ENCODE assay signal across 15 cellular contexts in genomic region chr20:7207186-7207585, GRCh38.
"Had no signal": no experiment of that assay in that cellular context is flagged by ENCODE, and none has a peak within 500 bp of the region (broad histone marks: within the 10 kb centered on the region; RNA-seq: fewer than 3 reads in every experiment).

No MANE protein-coding gene starts in this region.

- H3K9me3 ChIP-seq: adrenal gland, body of pancreas, esophagus muscularis mucosa, tibial artery had no signal

- ATAC-seq: body of pancreas, left lobe of liver, right cardiac atrium had no signal

- H3K27ac ChIP-seq: adrenal gland, body of pancreas, coronary artery, esophagus muscularis mucosa, hepatocyte, tibial artery had no signal

- H3K79me2 ChIP-seq: hepatocyte had no signal

- DNase-seq: activated CD4-positive, alpha-beta T cell treated with anti-CD3 and anti-CD28 coated beads, Interleukin-2, amount 50 U/mL, for 4 hours; activated gamma-delta T cell; adrenal gland; body of pancreas; islet precursor cell; right cardiac atrium; stimulated activated CD4-positive, alpha-beta T cell treated with anti-CD3 and anti-CD28 coated beads, Interleukin-2, amount 100 ng/mL, for 24 hours; stimulated activated naive CD4-positive, alpha-beta T cell treated with Interleukin-2 at 50 U/mL for 16 hours; substantia nigra; tibial artery had no signal

- H2AFZ ChIP-seq: hepatocyte had no signal

- H3K27me3 ChIP-seq: adrenal gland, body of pancreas, esophagus muscularis mucosa, hepatocyte, tibial artery had no signal

- H3K36me3 ChIP-seq: adrenal gland, esophagus muscularis mucosa, tibial artery had no signal

- H3K4me3 ChIP-seq: adrenal gland, body of pancreas, coronary artery, esophagus muscularis mucosa, hepatocyte, tibial artery had no signal

- FAIRE-seq: endometrium had no signal

- H3K4me1 ChIP-seq: adrenal gland, body of pancreas, tibial artery had no signal

- H3K4me2 ChIP-seq: hepatocyte had no signal
